1 cellular context compared by ENCODE assay signal in genomic region chr1:201719812-201720521, GRCh38.
TF ChIP-seq lines count a peak whose summit lies in the region.

No MANE protein-coding gene starts in this region.

TF ChIP-seq in HepG2, 621 proteins besides CTCF, POLR2A, EP300 and RAD21 (continued from another document):
- TF ChIP-seq STAT5B (CRISPR knock-in tag; IDR thresholded peaks at IDR 0.05) (no peak), FOXA3 (CRISPR knock-in tag; IDR thresholded peaks at IDR 0.05) (no peak), CREM (IDR thresholded peaks at IDR 0.05) (no peak), CREM (CRISPR knock-in tag; IDR thresholded peaks at IDR 0.05) (no peak), ZGPAT (CRISPR knock-in tag; IDR thresholded peaks at IDR 0.05) (no peak), CC2D1A (CRISPR knock-in tag; IDR thresholded peaks at IDR 0.05) (no peak), ZNF24 (IDR thresholded peaks at IDR 0.05) (no peak), ZNF142 (CRISPR knock-in tag; IDR thresholded peaks at IDR 0.05) (no peak), ZNF430 (CRISPR knock-in tag; IDR thresholded peaks at IDR 0.05) (no peak), AGO2 (optimal IDR thresholded peaks at IDR 0.05; ENCODE audit: low read depth, low read length) (no peak), NPAS2 (CRISPR knock-in tag; IDR thresholded peaks at IDR 0.05; ENCODE audit: borderline replicate concordance) (no peak), HDAC1 (CRISPR knock-in tag; IDR thresholded peaks at IDR 0.05) (no peak), ZNF703 (CRISPR knock-in tag; IDR thresholded peaks at IDR 0.05; ENCODE audit: borderline replicate concordance) (no peak)
